Comparison of ENCODE assay signal across 17 cellular contexts in the genomic region with DNA sequence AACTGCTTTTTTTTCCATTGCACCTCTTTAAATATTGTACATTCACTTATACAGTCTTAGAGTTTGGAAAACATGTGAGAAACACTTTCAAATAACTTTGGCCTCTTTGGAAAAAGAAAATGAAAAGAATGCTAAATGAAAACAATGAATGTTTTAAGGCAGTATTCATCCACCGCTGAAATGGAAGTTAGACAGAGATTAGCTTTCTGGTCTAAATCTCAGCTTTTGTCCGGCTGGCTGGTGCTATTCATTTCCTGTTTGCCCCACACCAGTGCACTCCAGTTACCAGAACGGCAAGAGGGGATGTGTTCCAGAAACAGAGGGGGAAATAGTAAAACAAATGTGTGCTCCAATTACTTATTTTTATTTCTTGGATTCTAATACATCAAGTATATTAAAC.
DNase-seq lines count a peak whose midpoint lies in the region; ATAC-seq and TF ChIP-seq lines count a peak whose summit lies in the region.
"Had no signal": no experiment of that assay in that cellular context is flagged by ENCODE, and none has a peak within 500 bp of the region (broad histone marks: within the 10 kb centered on the region; RNA-seq: fewer than 3 reads in every experiment).

No MANE protein-coding gene starts in this region.

- H2BK15ac ChIP-seq in mesenchymal stem cell (ENCODE audit: low read depth, poor library complexity, severe bottlenecking) = no peak overlapping the region

- peak overlapping the region; percentile 71 for H3K27ac Mint-ChIP-seq in HFFc6
- no peak overlapping the region for H3K27ac Mint-ChIP-seq in activated naive CD4-positive, alpha-beta T cell treated with anti-CD3 and anti-CD28 coated beads, Interleukin-2, amount 10 ng/mL, durations not matched to agents 7 days and 5 days
- H3K27ac Mint-ChIP-seq: activated naive CD8-positive, alpha-beta T cell; activated T-cell treated with anti-CD3 and anti-CD28 coated beads, Interleukin-2, amount 50 U/mL, for 24 hours; CD8-positive, alpha-beta memory T cell had no signal

- WGBS in mesenchymal stem cell = 2% methylated on average over 2 of the region's 3 CpGs
- 3 to 6% methylated on average over 3 of the region's 3 CpGs for WGBS in aorta, 2 donors

- H2AK5ac ChIP-seq in mesenchymal stem cell (ENCODE audit: low read length, severe bottlenecking) = no peak overlapping the region

- no peak overlapping the region for H3K4me2 ChIP-seq in mesenchymal stem cell (ENCODE audit: low read length, poor library complexity, severe bottlenecking)

- no peaks in the 10 kb centered on the region for H3K27me3 ChIP-seq in mesenchymal stem cell (ENCODE audit: control insufficient read depth in 1 of 2, insufficient read depth in 1 of 2, low read length in 2 of 2)
- no peaks in the 10 kb centered on the region for H3K27me3 ChIP-seq in aorta (ENCODE audit: control insufficient read depth in 1 of 2, insufficient read depth in 2 of 2, low read length in 1 of 2)
- H3K27me3 ChIP-seq: suprapubic skin had no signal

- H3K4me1 ChIP-seq in mesenchymal stem cell (ENCODE audit: control insufficient read depth, insufficient read depth, low read depth, low read length) (peaks cover 2% of the 10 kb centered on the region), aorta (ENCODE audit: control insufficient read depth in 1 of 2, insufficient read depth in 2 of 2, low read length in 2 of 2) (peaks cover 2 to 11% of the 10 kb centered on the region in 2 donors)
- H3K4me1 ChIP-seq: suprapubic skin had no signal

- DNase-seq in HFFc6 (peak; percentile 13), choroid plexus epithelial cell (ENCODE audit: low read depth) (peak; percentile 69), mesenchymal stem cell (peak; percentile 34), aorta (no peak), SHP77 (lab: John Stamatoyannopoulos, UW) (no peak)
- DNase-seq in activated naive CD4-positive, alpha-beta T cell treated with anti-CD3 and anti-CD28 coated beads, Interleukin-2, amount 10 ng/mL, durations not matched to agents 7 days and 5 days = no peak
- DNase-seq: activated T-cell treated with anti-CD3 and anti-CD28 coated beads, Interleukin-2, amount 50 U/mL, for 24 hours; CD8-positive, alpha-beta memory T cell; DND-41; KG1; NCI-H1105; NCI-H82; stimulated activated CD4-positive, alpha-beta T cell treated with anti-CD3 and anti-CD28 coated beads, Interleukin-4, amount 100 ng/mL, for 24 hours; stimulated activated CD8-positive, alpha-beta memory T cell treated with anti-CD3 and anti-CD28 coated beads, Interleukin-4, amount 100 ng/mL, for 48 hours had no signal

- no peak overlapping the region for H2AFZ ChIP-seq in mesenchymal stem cell (ENCODE audit: low read depth, low read length)

- peaks cover 17% of the 10 kb centered on the region; the same call in 1 of the 2 replicates for H3K36me3 Mint-ChIP-seq in HFFc6 (ENCODE audit: low read depth)
- H3K36me3 Mint-ChIP-seq in activated naive CD4-positive, alpha-beta T cell treated with anti-CD3 and anti-CD28 coated beads, Interleukin-2, amount 10 ng/mL, durations not matched to agents 7 days and 5 days = no peaks in the 10 kb centered on the region
- H3K36me3 Mint-ChIP-seq: activated naive CD8-positive, alpha-beta T cell; CD8-positive, alpha-beta memory T cell had no signal

- no peak overlapping the region for H2BK5ac ChIP-seq in mesenchymal stem cell (ENCODE audit: low read depth, low read length, poor library complexity, severe bottlenecking)

- TF ChIP-seq CTCF in HFFc6 (IDR thresholded peaks at IDR 0.05) (no peak), choroid plexus epithelial cell (conservative IDR thresholded peaks at IDR 0.05; ENCODE audit: low read depth, low read length) (no peak)

- H3K36me3 ChIP-seq in mesenchymal stem cell (ENCODE audit: control insufficient read depth in 1 of 2, insufficient read depth in 2 of 2, low read depth in 1 of 2, low read length in 2 of 2) = no peaks in the 10 kb centered on the region
- H3K36me3 ChIP-seq in aorta (ENCODE audit: control insufficient read depth in 1 of 2, insufficient read depth in 2 of 2, low read length in 1 of 2) = no peaks in the 10 kb centered on the region
- H3K36me3 ChIP-seq: suprapubic skin had no signal

- no peak for ATAC-seq in aorta (ENCODE audit: low FRiP score)
- no peak for ATAC-seq in GM21528 (IDR thresholded peaks at IDR 0.05; ENCODE audit: low FRiP score, unreplicated experiment)

- H3K79me1 ChIP-seq in mesenchymal stem cell (replicated peaks; ENCODE audit: low read length, poor library complexity, severe bottlenecking) = no peaks in the 10 kb centered on the region

- H2BK12ac ChIP-seq in mesenchymal stem cell (ENCODE audit: low read length in 2 of 2) = no peak overlapping the region

- H3K9ac ChIP-seq in mesenchymal stem cell (ENCODE audit: low read length) = no peak overlapping the region

- H4K91ac ChIP-seq in mesenchymal stem cell (ENCODE audit: low read length) = no peak overlapping the region

- peaks cover 59% of the 10 kb centered on the region for H3K4me1 Mint-ChIP-seq in HFFc6 (ENCODE audit: low read depth)
- H3K4me1 Mint-ChIP-seq in activated naive CD4-positive, alpha-beta T cell treated with anti-CD3 and anti-CD28 coated beads, Interleukin-2, amount 10 ng/mL, durations not matched to agents 7 days and 5 days = no peaks in the 10 kb centered on the region
- H3K4me1 Mint-ChIP-seq: CD8-positive, alpha-beta memory T cell had no signal

- H4K8ac ChIP-seq in mesenchymal stem cell (ENCODE audit: low read length) = no peak overlapping the region

- no peak overlapping the region for H3K14ac ChIP-seq in mesenchymal stem cell (ENCODE audit: low read length in 2 of 2)

- CTCF ChIA-PET in activated naive CD4-positive, alpha-beta T cell treated with anti-CD3 and anti-CD28 coated beads, Interleukin-2, amount 10 ng/mL, durations not matched to agents 7 days and 5 days (lab: Charles Lee) = no interaction called here

- no peaks in the 10 kb centered on the region; the same call in 1 of the 2 replicates for H3K27me3 Mint-ChIP-seq in HFFc6 (ENCODE audit: insufficient read depth)
- H3K27me3 Mint-ChIP-seq in activated naive CD4-positive, alpha-beta T cell treated with anti-CD3 and anti-CD28 coated beads, Interleukin-2, amount 10 ng/mL, durations not matched to agents 7 days and 5 days = no peaks in the 10 kb centered on the region
- H3K27me3 Mint-ChIP-seq: CD8-positive, alpha-beta memory T cell had no signal

- H3K9me3 ChIP-seq in mesenchymal stem cell (ENCODE audit: control insufficient read depth, low read length) (peaks cover 20% of the 10 kb centered on the region), aorta (ENCODE audit: control insufficient read depth, low read length) (no peaks in the 10 kb centered on the region)
- H3K9me3 ChIP-seq: suprapubic skin had no signal

- peak overlapping the region; percentile 58; the same call in 1 of the 2 replicates for H3K4me3 Mint-ChIP-seq in HFFc6
- H3K4me3 Mint-ChIP-seq in activated naive CD4-positive, alpha-beta T cell treated with anti-CD3 and anti-CD28 coated beads, Interleukin-2, amount 10 ng/mL, durations not matched to agents 7 days and 5 days = no peak overlapping the region
- H3K4me3 Mint-ChIP-seq: activated naive CD8-positive, alpha-beta T cell; activated T-cell treated with anti-CD3 and anti-CD28 coated beads, Interleukin-2, amount 50 U/mL, for 24 hours; CD8-positive, alpha-beta memory T cell had no signal

- H3K4ac ChIP-seq in mesenchymal stem cell (ENCODE audit: low read depth in 1 of 2, low read length in 2 of 2) = no peak overlapping the region

- H3K9me3 Mint-ChIP-seq in HFFc6 = peaks cover 20% of the 10 kb centered on the region
- H3K9me3 Mint-ChIP-seq in activated naive CD4-positive, alpha-beta T cell treated with anti-CD3 and anti-CD28 coated beads, Interleukin-2, amount 10 ng/mL, durations not matched to agents 7 days and 5 days = no peaks in the 10 kb centered on the region

- intact Hi-C loops in aorta (cut with DNase I) = loop anchor here in 1 of 2 donors (10.0 kb wide), 2 partner anchors 111 to 1191 kb away; no protein-coding TSS in a partner anchor

- no peak overlapping the region for H3K23ac ChIP-seq in mesenchymal stem cell (ENCODE audit: low read length in 2 of 2)

- H3K18ac ChIP-seq in mesenchymal stem cell (ENCODE audit: low read depth in 1 of 2, low read length in 2 of 2) = no peak overlapping the region

- peak overlapping the region; percentile 82 for H3K27ac ChIP-seq in mesenchymal stem cell (ENCODE audit: low read length, poor library complexity, severe bottlenecking)
- H3K27ac ChIP-seq in aorta (ENCODE audit: low read depth in 1 of 2, low read length in 2 of 2) = peak overlapping the region; percentile 76 to 85
- H3K27ac ChIP-seq: suprapubic skin had no signal

- no peak overlapping the region for H3K4me3 ChIP-seq in choroid plexus epithelial cell (ENCODE audit: low read depth, low read length)
- no peak overlapping the region for H3K4me3 ChIP-seq in mesenchymal stem cell (ENCODE audit: insufficient read depth in 1 of 2, low read depth in 1 of 2, low read length in 2 of 2)
- no peak overlapping the region for H3K4me3 ChIP-seq in aorta (ENCODE audit: low read length in 2 of 2)
- H3K4me3 ChIP-seq: suprapubic skin had no signal

- no peak overlapping the region for H2BK120ac ChIP-seq in mesenchymal stem cell (ENCODE audit: low read depth, low read length)

Comparison
In these comparisons a context has a peak if more than half of its experiments do, and no peak if none do; other contexts are left out.
1. DNase-seq: peak in HFFc6 (single experiment), choroid plexus epithelial cell (single experiment) and mesenchymal stem cell (single experiment); none in aorta (0 of 2), activated naive CD4-positive, alpha-beta T cell treated with anti-CD3 and anti-CD28 coated beads, Interleukin-2, amount 10 ng/mL, durations not matched to agents 7 days and 5 days (single experiment) and SHP77 (0 of 2).